ENCODE assay signal across 17 cellular contexts in the genomic region with DNA sequence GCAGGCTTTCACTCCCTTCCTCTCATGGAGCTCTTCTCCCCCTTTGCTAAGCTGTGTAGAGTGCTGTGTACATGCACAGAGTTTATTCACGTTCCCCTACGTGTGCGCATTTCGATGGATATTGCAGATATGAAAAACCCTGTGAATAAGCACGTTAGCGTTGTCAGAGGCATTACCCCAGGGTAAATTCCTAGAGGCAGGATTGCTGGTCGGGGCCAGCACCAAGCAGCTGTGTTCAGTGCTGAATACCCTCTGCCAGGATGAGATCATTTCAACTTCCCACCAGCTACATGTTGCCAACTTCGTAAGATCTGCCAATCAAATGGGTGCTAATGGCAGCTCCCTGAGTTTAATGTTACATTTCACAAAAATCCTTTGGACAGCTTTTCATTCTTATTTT.
A peak's percentile ranks its signal among the peaks of the same experiment; 100 is the strongest.
DNase-seq lines count a peak whose midpoint lies in the region; ATAC-seq and TF ChIP-seq lines count a peak whose summit lies in the region.
"Had no signal": no experiment of that assay in that cellular context is flagged by ENCODE, and none has a peak within 500 bp of the region (broad histone marks: within the 10 kb centered on the region; RNA-seq: fewer than 3 reads in every experiment).

No MANE protein-coding gene starts in this region.

- peaks cover 3% of the 10 kb centered on the region for H3K4me1 Mint-ChIP-seq in T-helper 17 cell
- no peaks in the 10 kb centered on the region for H3K4me1 Mint-ChIP-seq in osteocyte (ENCODE audit: unreplicated experiment)

- peaks cover 3% of the 10 kb centered on the region for H3K36me3 Mint-ChIP-seq in T-helper 17 cell (ENCODE audit: low read depth)
- H3K36me3 Mint-ChIP-seq in osteocyte (ENCODE audit: unreplicated experiment), result no peaks in the 10 kb centered on the region
- H3K36me3 Mint-ChIP-seq: IgD-negative memory B cell had no signal

- H3K36me3 ChIP-seq in MG63, result no peaks in the 10 kb centered on the region
- H3K36me3 ChIP-seq: BE2C, Peyer's patch, SJCRH30 had no signal

- H3K4me3 ChIP-seq in MG63, result no peak overlapping the region
- H3K4me3 ChIP-seq: Peyer's patch, SJCRH30 had no signal

- in situ Hi-C loops in ACHN (cut with HindIII; ENCODE audit: low pct_ligation_motif_present, low pct_unique_long_range_greater_than_20kb, low sequenced_read_pairs), result no loop called here

- ATAC-seq in T-helper 17 cell (no peak), GM18907 (IDR thresholded peaks at IDR 0.05; ENCODE audit: unreplicated experiment) (no peak), GM19463 (IDR thresholded peaks at IDR 0.05; ENCODE audit: unreplicated experiment) (no peak)

- DNase-seq in Ammon's horn (ENCODE audit: low spot score) (peak; percentile 38), MG63 (peak; percentile 78), T-helper 17 cell (no peak), osteocyte (ENCODE audit: extremely low spot score, unreplicated experiment) (peak; percentile 64), cerebellar nuclear complex (lab: John Stamatoyannopoulos, UW) (no peak), ACHN (no peak)
- DNase-seq: BE2C, DND-41, GOT3, MV-4-11, NCI-H1105 treated with DMSO at 0.1 percent for 48 hours, NCI-H524, Peyer's patch, SJCRH30 had no signal

- H3K9me3 ChIP-seq in MG63 (peaks cover 6% of the 10 kb centered on the region), T-helper 17 cell (ENCODE audit: control insufficient read depth, low read length, poor library complexity, severe bottlenecking) (no peaks in the 10 kb centered on the region)
- H3K9me3 ChIP-seq: BE2C, Peyer's patch, SJCRH30 had no signal

- H3K27me3 Mint-ChIP-seq in T-helper 17 cell, result peaks cover 35% of the 10 kb centered on the region
- H3K27me3 Mint-ChIP-seq in osteocyte (ENCODE audit: unreplicated experiment), result no peaks in the 10 kb centered on the region

- peaks cover 20% of the 10 kb centered on the region for H3K9me3 Mint-ChIP-seq in osteocyte (ENCODE audit: unreplicated experiment)

- no peaks in the 10 kb centered on the region; the same call in 1 of the 2 replicates for H3K27me3 ChIP-seq in MG63
- H3K27me3 ChIP-seq: BE2C, Peyer's patch had no signal

- TF ChIP-seq CTCF in osteocyte (IDR thresholded peaks at IDR 0.05), result no peak

- H3K27ac Mint-ChIP-seq in T-helper 17 cell (no peak overlapping the region), osteocyte (ENCODE audit: unreplicated experiment) (no peak overlapping the region)
- H3K27ac Mint-ChIP-seq: IgD-negative memory B cell had no signal

- H3K4me3 Mint-ChIP-seq in T-helper 17 cell (peak overlapping the region; percentile 0), osteocyte (ENCODE audit: unreplicated experiment) (no peak overlapping the region)
- H3K4me3 Mint-ChIP-seq: IgD-negative memory B cell had no signal

Comparison
In these comparisons a context has a peak if more than half of its experiments do, and no peak if none do; other contexts are left out.
1. DNase-seq: peak in Ammon's horn (single experiment), MG63 (single experiment) and osteocyte (single experiment); none in T-helper 17 cell (0 of 3), cerebellar nuclear complex (0 of 2) and ACHN (single experiment).